In genomic region chr7:151088856-151089699, GRCh38 we compare ENCODE assay signal across 8 cellular contexts. TPM values are rescaled to one million over a fixed set of nuclear protein-coding genes. Genes with fewer than 3 reads are reported as not detected.
DNase-seq lines count a peak whose midpoint lies in the region; ATAC-seq, FAIRE-seq and TF ChIP-seq lines count a peak whose summit lies in the region.

No MANE protein-coding gene starts in this region.

- no peak for TF ChIP-seq POLR2A in endothelial cell of umbilical vein (IDR thresholded peaks at IDR 0.05; ENCODE audit: low read depth, low read length)
- peak in 3 of 4 donors; percentile 23 to 66 (median 26) for TF ChIP-seq POLR2A in upper lobe of left lung (IDR thresholded peaks at IDR 0.05)

- no peak overlapping the region for H2AFZ ChIP-seq in endothelial cell of umbilical vein (ENCODE audit: low read depth, low read length)

- POLR2A ChIA-PET in RWPE1 (lab: Yijun Ruan, JAX; ENCODE audit: low non-redundant PET) = no interaction called here
- POLR2A ChIA-PET in endothelial cell of umbilical vein (lab: Charles Lee) = interaction anchor here (1.0 kb wide), 1 partner anchor 22 kb away, joined by 3 read pairs; no protein-coding TSS in a partner anchor

- H4K20me1 ChIP-seq in endothelial cell of umbilical vein (replicated peaks; ENCODE audit: control insufficient read depth, extremely low read depth, insufficient read depth, low read length) = no peaks in the 10 kb centered on the region

- peak overlapping the region; percentile 78 for H3K9ac ChIP-seq in endothelial cell of umbilical vein (replicated peaks; ENCODE audit: extremely low read depth, insufficient read depth, low read length)

- ATAC-seq in upper lobe of left lung (ENCODE audit: low FRiP score in 2 of 2) = peak; percentile 71 to 83
- no peak for ATAC-seq in GM19397 (IDR thresholded peaks at IDR 0.05; ENCODE audit: unreplicated experiment)
- no peak for ATAC-seq in GM21447 (IDR thresholded peaks at IDR 0.05; ENCODE audit: unreplicated experiment)

- H3K4me3 ChIP-seq in endothelial cell of umbilical vein (replicated peaks in 1 of 3; ENCODE audit: insufficient read depth in 1 of 3, low read depth in 1 of 3, low read length in 3 of 3) (peak overlapping the region; percentile 81 to 96 (median 82)), upper lobe of left lung (peak overlapping the region; percentile 19 to 83 (median 76))

- intact Hi-C loops in endothelial cell of umbilical vein (cut with micrococcal nuclease) = loop anchor here (1.0 to 2.0 kb wide), 5 partner anchors 9 to 61 kb away; partner anchors contain the start of genes ABCB8 and FASTK

- 14 to 24% methylated on average over 28 to 30 of the region's 30 CpGs for WGBS in upper lobe of left lung, 2 donors

- H3K36me3 ChIP-seq in endothelial cell of umbilical vein (ENCODE audit: control insufficient read depth in 2 of 2, extremely low read depth in 1 of 2, insufficient read depth in 2 of 2, low read length in 2 of 2) (peaks cover 0 to 7% of the 10 kb centered on the region in 2 experiments), upper lobe of left lung (peaks cover 0 to 15% (median 2%) of the 10 kb centered on the region in 4 donors)

- no peak for TF ChIP-seq CTCF in RWPE1 (conservative IDR thresholded peaks at IDR 0.05; ENCODE audit: low read depth)
- no peak for TF ChIP-seq CTCF in endothelial cell of umbilical vein (IDR thresholded peaks at IDR 0.05; ENCODE audit: extremely low read depth in 1 of 2, insufficient read depth in 1 of 2, low read depth in 1 of 2, low read length in 2 of 2)
- no peak for TF ChIP-seq CTCF in upper lobe of left lung (IDR thresholded peaks at IDR 0.05)

- FAIRE-seq in endothelial cell of umbilical vein (lab: Jason Lieb, UNC) = peak; percentile 97

- no TSS peak for BruUV-seq in endothelial cell of umbilical vein (replicated peaks; lab: Mats Ljungman, UMichigan)

- dilution Hi-C loops in endothelial cell of umbilical vein (cut with MboI; ENCODE audit: extremely low pct_ligation_motif_present, low sequenced_read_pairs) = no loop called here

- DNase-seq in GM03348 (ENCODE audit: low spot score) (peak; percentile 58), RWPE1 (ENCODE audit: low spot score) (peak; percentile 21), endothelial cell of umbilical vein (ENCODE audit: low read depth, low spot score) (peak; percentile 95), midbrain (lab: John Stamatoyannopoulos, UW) (peak; percentile 13), upper lobe of left lung (peak; percentile 82 to 87)
- no peak for DNase-seq in effector CD8-positive, alpha-beta T cell (lab: John Stamatoyannopoulos, UW)

- CTCF ChIA-PET in RWPE1 (lab: Yijun Ruan, JAX) = interaction anchor here (0.6 to 3.7 kb wide), 2 partner anchors 22 to 56 kb away, joined by 4 to 17 read pairs; no protein-coding TSS in a partner anchor
- CTCF ChIA-PET in endothelial cell of umbilical vein (lab: Charles Lee) = interaction anchor here (1.0 to 4.5 kb wide), 9 partner anchors 15 to 126 kb away, joined by 3 to 29 read pairs (median 5); partner anchors contain the start of gene ABCB8

- no peaks in the 10 kb centered on the region for H3K9me1 ChIP-seq in endothelial cell of umbilical vein (replicated peaks; ENCODE audit: control insufficient read depth, extremely low read depth, insufficient read depth, low read length)

- H3K9me3 ChIP-seq in endothelial cell of umbilical vein (replicated peaks; ENCODE audit: control insufficient read depth, insufficient read depth, low read length) = no peaks in the 10 kb centered on the region
- H3K9me3 ChIP-seq in upper lobe of left lung = no peaks in the 10 kb centered on the region

- no peaks in the 10 kb centered on the region for H3K27me3 ChIP-seq in endothelial cell of umbilical vein (ENCODE audit: control insufficient read depth in 2 of 2, insufficient read depth in 2 of 2, low read length in 2 of 2)
- H3K27me3 ChIP-seq in upper lobe of left lung = no peaks in the 10 kb centered on the region

- peaks cover 67% of the 10 kb centered on the region for H3K79me2 ChIP-seq in endothelial cell of umbilical vein (ENCODE audit: control insufficient read depth, insufficient read depth, low read length)

- H3K4me2 ChIP-seq in endothelial cell of umbilical vein (ENCODE audit: insufficient read depth, low read length) = peak overlapping the region; percentile 94

- H3K4me1 ChIP-seq in endothelial cell of umbilical vein (ENCODE audit: control insufficient read depth, extremely low read depth, insufficient read depth, low read length) (peaks cover 47% of the 10 kb centered on the region), upper lobe of left lung (peaks cover 51 to 78% (median 65%) of the 10 kb centered on the region in 4 donors)

- peak in 3 of 4 donors; percentile 55 to 65 (median 56) for TF ChIP-seq EP300 in upper lobe of left lung (IDR thresholded peaks at IDR 0.05)

- peak overlapping the region; percentile 90 for H3K27ac ChIP-seq in RWPE1
- peak overlapping the region; percentile 98 for H3K27ac ChIP-seq in endothelial cell of umbilical vein (ENCODE audit: insufficient read depth, low read depth, low read length)
- peak overlapping the region; percentile 89 to 93 (median 91) for H3K27ac ChIP-seq in upper lobe of left lung

TF ChIP-seq in endothelial cell of umbilical vein, 7 proteins besides CTCF, POLR2A, EP300 and RAD21 (continues in another document):
- TF ChIP-seq MAX (IDR thresholded peaks at IDR 0.05; ENCODE audit: insufficient read depth, insufficient read length) = no peak
- peak; percentile 54 for TF ChIP-seq JUN (IDR thresholded peaks at IDR 0.05; ENCODE audit: borderline replicate concordance, insufficient read depth, insufficient read length, low read depth)
- peak; percentile 55 for TF ChIP-seq FOS (IDR thresholded peaks at IDR 0.05; ENCODE audit: borderline replicate concordance, insufficient read depth, low read length)
- no peak for TF ChIP-seq GATA2 (IDR thresholded peaks at IDR 0.05; ENCODE audit: insufficient read depth, insufficient read length, low read depth, low read length)
- TF ChIP-seq POLR2AphosphoS5 (IDR thresholded peaks at IDR 0.05; ENCODE audit: insufficient read depth, low read depth, low read length) = peak; percentile 89

RNA-seq across cellular contexts. Expression of gene AGAP3, which starts 2.8 kb away (rescaled TPM):
- 171 and 173 TPM in 2 replicates for total RNA-seq in endothelial cell of umbilical vein
- 174 and 240 TPM in 2 replicates for polyA plus RNA-seq in endothelial cell of umbilical vein
- polyA plus RNA-seq in endothelial cell of umbilical vein (2011; cell fraction: cytosol; rRNA removed) = 115 and 124 TPM in 2 replicates
- polyA plus RNA-seq in endothelial cell of umbilical vein (2011; cell fraction: nucleus; rRNA removed) = 359 and 433 TPM in 2 replicates
- polyA plus RNA-seq in endothelial cell of umbilical vein (2012) = 83.5 and 83.8 TPM in 2 replicates
- polyA minus RNA-seq in endothelial cell of umbilical vein = 76.5 and 98.2 TPM in 2 replicates
- 54.3 TPM for polyA minus RNA-seq in endothelial cell of umbilical vein (2011; cell fraction: cytosol; rRNA and poly(A)+ RNA removed)
- 98.8 and 152 TPM in 2 replicates for polyA minus RNA-seq in endothelial cell of umbilical vein (2011; cell fraction: nucleus; rRNA and poly(A)+ RNA removed)
- total RNA-seq in upper lobe of left lung = 100 to 1,000 TPM; 122 to 350 (median 182) TPM

RNA-seq across cellular contexts. Expression of gene TMUB1, which starts 5.8 kb away (rescaled TPM):
- 36.7 and 41.3 TPM in 2 replicates for total RNA-seq in endothelial cell of umbilical vein
- 45.3 and 66.0 TPM in 2 replicates for polyA plus RNA-seq in endothelial cell of umbilical vein
- 22.1 and 32.3 TPM in 2 replicates for polyA plus RNA-seq in endothelial cell of umbilical vein (2011; cell fraction: cytosol; rRNA removed)
- 20.0 and 21.2 TPM in 2 replicates for polyA plus RNA-seq in endothelial cell of umbilical vein (2011; cell fraction: nucleus; rRNA removed)
- polyA plus RNA-seq in endothelial cell of umbilical vein (2012) = 19.6 and 25.4 TPM in 2 replicates
- 6.5 and 13.0 TPM in 2 replicates for polyA minus RNA-seq in endothelial cell of umbilical vein
- 17.2 TPM for polyA minus RNA-seq in endothelial cell of umbilical vein (2011; cell fraction: cytosol; rRNA and poly(A)+ RNA removed)
- polyA minus RNA-seq in endothelial cell of umbilical vein (2011; cell fraction: nucleus; rRNA and poly(A)+ RNA removed) = 5.0 and 9.3 TPM in 2 replicates
- 10 to 100 TPM; 35.3 to 72.9 (median 51.6) TPM for total RNA-seq in upper lobe of left lung

RNA-seq across cellular contexts. Expression of gene FASTK, which starts 8.5 kb away (rescaled TPM):
- total RNA-seq in endothelial cell of umbilical vein (71.6 and 73.3 TPM in 2 replicates), upper lobe of left lung (100 to 1,000 TPM in 1 of 6 donors, 10 to 100 TPM in 5; 54.3 to 136 (median 78.0) TPM)
- polyA plus RNA-seq in endothelial cell of umbilical vein = 113 and 137 TPM in 2 replicates
- 55.7 and 77.7 TPM in 2 replicates for polyA plus RNA-seq in endothelial cell of umbilical vein (2011; cell fraction: cytosol; rRNA removed)
- 288 and 335 TPM in 2 replicates for polyA plus RNA-seq in endothelial cell of umbilical vein (2011; cell fraction: nucleus; rRNA removed)
- 31.6 and 43.3 TPM in 2 replicates for polyA plus RNA-seq in endothelial cell of umbilical vein (2012)
- 35.7 and 52.0 TPM in 2 replicates for polyA minus RNA-seq in endothelial cell of umbilical vein
- 35.4 TPM for polyA minus RNA-seq in endothelial cell of umbilical vein (2011; cell fraction: cytosol; rRNA and poly(A)+ RNA removed)
- 58.6 and 76.5 TPM in 2 replicates for polyA minus RNA-seq in endothelial cell of umbilical vein (2011; cell fraction: nucleus; rRNA and poly(A)+ RNA removed)

RNA-seq across cellular contexts. Expression of gene SLC4A2, which starts 29.7 kb away (rescaled TPM):
- total RNA-seq in endothelial cell of umbilical vein (172 and 187 TPM in 2 replicates), upper lobe of left lung (100 to 1,000 TPM in 5 of 6 donors, 10 to 100 TPM in 1; 88.4 to 312 (median 188) TPM)
- 108 and 120 TPM in 2 replicates for polyA plus RNA-seq in endothelial cell of umbilical vein
- polyA plus RNA-seq in endothelial cell of umbilical vein (2011; cell fraction: cytosol; rRNA removed) = 61.7 and 85.5 TPM in 2 replicates
- polyA plus RNA-seq in endothelial cell of umbilical vein (2011; cell fraction: nucleus; rRNA removed) = 212 and 275 TPM in 2 replicates
- 88.3 and 96.7 TPM in 2 replicates for polyA plus RNA-seq in endothelial cell of umbilical vein (2012)
- 80.3 and 101 TPM in 2 replicates for polyA minus RNA-seq in endothelial cell of umbilical vein
- polyA minus RNA-seq in endothelial cell of umbilical vein (2011; cell fraction: cytosol; rRNA and poly(A)+ RNA removed) = 86.0 TPM
- polyA minus RNA-seq in endothelial cell of umbilical vein (2011; cell fraction: nucleus; rRNA and poly(A)+ RNA removed) = 66.8 and 91.7 TPM in 2 replicates

RNA-seq across cellular contexts. Expression of gene CDK5, which starts 31.4 kb away (rescaled TPM):
- total RNA-seq in endothelial cell of umbilical vein (16.5 and 17.7 TPM in 2 replicates), upper lobe of left lung (10 to 100 TPM in 3 of 6 donors, 1 to 10 TPM in 3; 2.1 to 14.4 (median 10.1) TPM)
- polyA plus RNA-seq in endothelial cell of umbilical vein = 38.2 and 38.3 TPM in 2 replicates
- polyA plus RNA-seq in endothelial cell of umbilical vein (2011; cell fraction: cytosol; rRNA removed) = 29.4 and 30.9 TPM in 2 replicates
- 14.6 and 17.3 TPM in 2 replicates for polyA plus RNA-seq in endothelial cell of umbilical vein (2011; cell fraction: nucleus; rRNA removed)
- 18.6 and 21.8 TPM in 2 replicates for polyA plus RNA-seq in endothelial cell of umbilical vein (2012)
- 20.5 and 26.6 TPM in 2 replicates for polyA minus RNA-seq in endothelial cell of umbilical vein
- polyA minus RNA-seq in endothelial cell of umbilical vein (2011; cell fraction: cytosol; rRNA and poly(A)+ RNA removed) = 22.8 TPM
- polyA minus RNA-seq in endothelial cell of umbilical vein (2011; cell fraction: nucleus; rRNA and poly(A)+ RNA removed) = 4.3 and 5.0 TPM in 2 replicates

Comparison
In these comparisons a context has a peak if more than half of its experiments do, and no peak if none do; other contexts are left out.
1. ATAC-seq: peak in upper lobe of left lung (2 of 2); none in GM19397 (single experiment) and GM21447 (single experiment).
2. Peak in every context shown above with its lines, with median percentiles within 50 percentile points of each other: H3K27ac ChIP-seq.